ENCODE assay signal across 14 cellular contexts in genomic region chr7:134212576-134213546, GRCh38.
DNase-seq lines count a peak whose midpoint lies in the region; FAIRE-seq and TF ChIP-seq lines count a peak whose summit lies in the region.
"Had no signal": no experiment of that assay in that cellular context is flagged by ENCODE, and none has a peak within 500 bp of the region (broad histone marks: within the 10 kb centered on the region; RNA-seq: fewer than 3 reads in every experiment).

No MANE protein-coding gene starts in this region.

- H3K4me3 ChIP-seq in GM23248 (no peak overlapping the region), endothelial cell of umbilical vein (replicated peaks in 1 of 3; ENCODE audit: insufficient read depth in 1 of 3, low read depth in 1 of 3, low read length in 3 of 3) (no peak overlapping the region)
- H3K4me3 ChIP-seq: heart left ventricle had no signal

- no peak overlapping the region for H3K27ac ChIP-seq in GM23248
- H3K27ac ChIP-seq in endothelial cell of umbilical vein (ENCODE audit: insufficient read depth, low read depth, low read length), result no peak overlapping the region
- H3K27ac ChIP-seq in caudate nucleus (ENCODE audit: low read depth, low read length), result no peak overlapping the region
- H3K27ac ChIP-seq: heart left ventricle, KMS-11 had no signal

- no peaks in the 10 kb centered on the region for H3K9me1 ChIP-seq in endothelial cell of umbilical vein (replicated peaks; ENCODE audit: control insufficient read depth, extremely low read depth, insufficient read depth, low read length)

- H3K27ac Mint-ChIP-seq in nephron progenitor cell, result peak overlapping the region; percentile 0
- H3K27ac Mint-ChIP-seq: naive B cell had no signal

- H3K9me3 ChIP-seq in GM23248 (ENCODE audit: low read depth), result no peaks in the 10 kb centered on the region
- no peaks in the 10 kb centered on the region for H3K9me3 ChIP-seq in endothelial cell of umbilical vein (replicated peaks; ENCODE audit: control insufficient read depth, insufficient read depth, low read length)
- H3K9me3 ChIP-seq: heart left ventricle had no signal

- dilution Hi-C loops in endothelial cell of umbilical vein (cut with MboI; ENCODE audit: extremely low pct_ligation_motif_present, low sequenced_read_pairs), result no loop called here

- in situ Hi-C loops in GM23248 (cut with MboI), result no loop called here

- peaks cover 6% of the 10 kb centered on the region for H3K4me1 Mint-ChIP-seq in nephron progenitor cell
- H3K4me1 Mint-ChIP-seq: naive B cell had no signal

- no peaks in the 10 kb centered on the region for H3K27me3 Mint-ChIP-seq in nephron progenitor cell (ENCODE audit: low read depth, poor library complexity)

- H2AFZ ChIP-seq in GM23248, result no peak overlapping the region
- no peak overlapping the region for H2AFZ ChIP-seq in endothelial cell of umbilical vein (ENCODE audit: low read depth, low read length)

- no peak overlapping the region for H3K9ac ChIP-seq in GM23248
- no peak overlapping the region for H3K9ac ChIP-seq in endothelial cell of umbilical vein (replicated peaks; ENCODE audit: extremely low read depth, insufficient read depth, low read length)
- H3K9ac ChIP-seq: KMS-11 had no signal

- H3K27me3 ChIP-seq in GM23248 (replicated peaks; ENCODE audit: insufficient read depth) (no peaks in the 10 kb centered on the region), endothelial cell of umbilical vein (ENCODE audit: control insufficient read depth in 2 of 2, insufficient read depth in 2 of 2, low read length in 2 of 2) (peaks cover 0 to 2% of the 10 kb centered on the region in 2 experiments)
- H3K27me3 ChIP-seq: heart left ventricle had no signal

- no peaks in the 10 kb centered on the region for H3K9me2 ChIP-seq in GM23248 (ENCODE audit: insufficient read depth)

- H3K4me1 ChIP-seq in GM23248 (ENCODE audit: insufficient read depth) (no peaks in the 10 kb centered on the region), endothelial cell of umbilical vein (ENCODE audit: control insufficient read depth, extremely low read depth, insufficient read depth, low read length) (peaks cover 8% of the 10 kb centered on the region)
- H3K4me1 ChIP-seq: heart left ventricle had no signal

- TF ChIP-seq CTCF in endothelial cell of umbilical vein (IDR thresholded peaks at IDR 0.05; ENCODE audit: extremely low read depth in 1 of 2, insufficient read depth in 1 of 2, low read depth in 1 of 2, low read length in 2 of 2), result no peak
- TF ChIP-seq CTCF in nephron progenitor cell (IDR thresholded peaks at IDR 0.05), result no peak

- H3K4me3 Mint-ChIP-seq in nephron progenitor cell, result no peak overlapping the region
- H3K4me3 Mint-ChIP-seq: naive B cell had no signal

- no peaks in the 10 kb centered on the region for H4K20me1 ChIP-seq in GM23248 (ENCODE audit: insufficient read depth)
- no peaks in the 10 kb centered on the region for H4K20me1 ChIP-seq in endothelial cell of umbilical vein (replicated peaks; ENCODE audit: control insufficient read depth, extremely low read depth, insufficient read depth, low read length)

- DNase-seq in GM23248 (peak; percentile 5), RPMI7951 (ENCODE audit: low read depth) (peak; percentile 62), endothelial cell of umbilical vein (ENCODE audit: low read depth, low spot score) (peak; percentile 57), nephron progenitor cell (no peak), NCI-H2107 treated with DMSO at 0.1 percent for 48 hours (lab: John Stamatoyannopoulos, UW; ENCODE audit: unreplicated experiment) (no peak), caudate nucleus (lab: John Stamatoyannopoulos, UW) (no peak), NAMALWA (ENCODE audit: low spot score) (no peak), HT-29 (ENCODE audit: low spot score) (no peak)
- DNase-seq: activated CD4-positive, alpha-beta T cell treated with anti-CD3 and anti-CD28 coated beads for 48 hours; activated T-cell treated with anti-CD3 and anti-CD28 coated beads, Interleukin-2, amount 50 U/mL, for 48 hours; GOT3; heart left ventricle; naive B cell had no signal

- no peaks in the 10 kb centered on the region for H3F3A ChIP-seq in GM23248 (ENCODE audit: insufficient read depth)

- H3K36me3 Mint-ChIP-seq in nephron progenitor cell (ENCODE audit: low read depth), result no peaks in the 10 kb centered on the region
- H3K36me3 Mint-ChIP-seq: naive B cell had no signal

- no peaks in the 10 kb centered on the region for H3K9me3 Mint-ChIP-seq in nephron progenitor cell
- H3K9me3 Mint-ChIP-seq: naive B cell had no signal

- intact Hi-C loops in endothelial cell of umbilical vein (cut with micrococcal nuclease), result no loop called here

- no peaks in the 10 kb centered on the region for H3K36me3 ChIP-seq in GM23248 (ENCODE audit: low read depth)
- H3K36me3 ChIP-seq in endothelial cell of umbilical vein (ENCODE audit: control insufficient read depth in 2 of 2, extremely low read depth in 1 of 2, insufficient read depth in 2 of 2, low read length in 2 of 2), result no peaks in the 10 kb centered on the region
- H3K36me3 ChIP-seq: heart left ventricle had no signal

- CTCF ChIA-PET in endothelial cell of umbilical vein (lab: Charles Lee), result interaction anchor here (0.6 to 2.6 kb wide), 2 partner anchors 72 to 980 kb away, joined by 3 to 9 read pairs; no protein-coding TSS in a partner anchor

- no peak for TF ChIP-seq POLR2A in endothelial cell of umbilical vein (IDR thresholded peaks at IDR 0.05; ENCODE audit: low read depth, low read length)

- WGBS in GM23248 (ENCODE audit: low coverage in 1 of 2, low lambda C conversion rate in 2 of 2, missing lambda C conversion rate in 2 of 2), 2 experiments, result 68 to 72% methylated on average over 13 of the region's 13 CpGs

- peak; percentile 91 for FAIRE-seq in endothelial cell of umbilical vein (lab: Jason Lieb, UNC)

- POLR2A ChIA-PET in endothelial cell of umbilical vein (lab: Charles Lee), result no interaction called here

- no peak overlapping the region for H3K4me2 ChIP-seq in GM23248 (ENCODE audit: unreplicated experiment)
- H3K4me2 ChIP-seq in endothelial cell of umbilical vein (ENCODE audit: insufficient read depth, low read length), result peak overlapping the region; percentile 13
- H3K4me2 ChIP-seq: KMS-11 had no signal

- BruUV-seq in endothelial cell of umbilical vein (replicated peaks; lab: Mats Ljungman, UMichigan), result no TSS peak

- H3K79me2 ChIP-seq in GM23248 (ENCODE audit: insufficient read depth) (no peaks in the 10 kb centered on the region), endothelial cell of umbilical vein (ENCODE audit: control insufficient read depth, insufficient read depth, low read length) (no peaks in the 10 kb centered on the region)

TF ChIP-seq in endothelial cell of umbilical vein, 7 proteins besides CTCF, POLR2A, EP300 and RAD21:
- TF ChIP-seq FOS (IDR thresholded peaks at IDR 0.05; ENCODE audit: borderline replicate concordance, insufficient read depth, low read length), result peak; percentile 55
- no peak for TF ChIP-seq MAX (IDR thresholded peaks at IDR 0.05; ENCODE audit: insufficient read depth, insufficient read length)
- no peak for TF ChIP-seq GATA2 (IDR thresholded peaks at IDR 0.05; ENCODE audit: insufficient read depth, insufficient read length, low read depth, low read length)
- no peak for TF ChIP-seq JUN (IDR thresholded peaks at IDR 0.05; ENCODE audit: borderline replicate concordance, insufficient read depth, insufficient read length, low read depth)

Comparison
In these comparisons a context has a peak if more than half of its experiments do, and no peak if none do; other contexts are left out.
1. DNase-seq: peak in GM23248 (single experiment), RPMI7951 (single experiment) and endothelial cell of umbilical vein (single experiment); none in nephron progenitor cell (single experiment), NCI-H2107 treated with DMSO at 0.1 percent for 48 hours (single experiment), caudate nucleus (0 of 61), NAMALWA (single experiment) and HT-29 (single experiment).